ENCODE assay signal across 1 cellular context in genomic region chr1:182029379-182030331, GRCh38.
TF ChIP-seq lines count a peak whose summit lies in the region.

No MANE protein-coding gene starts in this region.

TF ChIP-seq in H1, 55 proteins besides CTCF, POLR2A, EP300 and RAD21 (continued from another document):
- TF ChIP-seq NANOG (IDR thresholded peaks at IDR 0.05; ENCODE audit: insufficient read depth, low read depth, low read length, poor library complexity, severe bottlenecking): no peak
- TF ChIP-seq CBX8 (IDR thresholded peaks at IDR 0.05; ENCODE audit: borderline replicate concordance, low read depth, low read length): no peak
- TF ChIP-seq SUZ12 (IDR thresholded peaks at IDR 0.05; ENCODE audit: low read length): no peak
- peak; percentile 89 for TF ChIP-seq POLR2AphosphoS5 (IDR thresholded peaks at IDR 0.05; ENCODE audit: low read depth, low read length)
- TF ChIP-seq SRF (IDR thresholded peaks at IDR 0.05; ENCODE audit: low read depth, low read length): no peak
- no peak for TF ChIP-seq ATF3 (IDR thresholded peaks at IDR 0.05; ENCODE audit: insufficient read depth, low read depth, low read length)
- peak; percentile 54 for TF ChIP-seq ASH2L (IDR thresholded peaks at IDR 0.05; ENCODE audit: low read length)
- no peak for TF ChIP-seq SP1 (IDR thresholded peaks at IDR 0.05; ENCODE audit: low read depth, low read length)
- TF ChIP-seq BCL11A (IDR thresholded peaks at IDR 0.05; ENCODE audit: low read depth in 2 of 2, low read length in 2 of 2): no peak
- TF ChIP-seq SIRT6 (IDR thresholded peaks at IDR 0.05; ENCODE audit: low read length): no peak
- peak; percentile 83; the same call in 1 of the 2 replicates for TF ChIP-seq SP4 (IDR thresholded peaks at IDR 0.05; ENCODE audit: low read length)
- no peak for TF ChIP-seq CHD1 (IDR thresholded peaks at IDR 0.05; ENCODE audit: low read depth, low read length)
- no peak; the same call in 1 of the 2 replicates for TF ChIP-seq EGR1 (IDR thresholded peaks at IDR 0.05; ENCODE audit: borderline replicate concordance, low read depth, low read length)
- peak; percentile 76 for TF ChIP-seq TBP (IDR thresholded peaks at IDR 0.05; ENCODE audit: low read depth, low read length)
- TF ChIP-seq CHD2 (IDR thresholded peaks at IDR 0.05; ENCODE audit: low read length): no peak
- TF ChIP-seq PHF8 (conservative IDR thresholded peaks at IDR 0.05; ENCODE audit: low read depth, low read length): peak; percentile 83
- no peak for TF ChIP-seq KDM5A (IDR thresholded peaks at IDR 0.05; ENCODE audit: low read length)
- TF ChIP-seq ATF2 (IDR thresholded peaks at IDR 0.05; ENCODE audit: low read length): no peak
- no peak for TF ChIP-seq CTBP2 (IDR thresholded peaks at IDR 0.05; ENCODE audit: borderline replicate concordance, insufficient read depth, insufficient read length, low read length)
- TF ChIP-seq CREB1 (IDR thresholded peaks at IDR 0.05): peak; percentile 33; the same call in 1 of the 2 replicates
- no peak for TF ChIP-seq RFX5 (IDR thresholded peaks at IDR 0.05; ENCODE audit: borderline replicate concordance, low read depth, low read length)
- no peak for TF ChIP-seq TCF12 (IDR thresholded peaks at IDR 0.05; ENCODE audit: low read depth, low read length)
- peak; percentile 20; the same call in 1 of the 2 replicates for TF ChIP-seq NRF1 (IDR thresholded peaks at IDR 0.05; ENCODE audit: low read depth, low read length)
- peak; percentile 62 for TF ChIP-seq KDM4A (IDR thresholded peaks at IDR 0.05; ENCODE audit: low read depth, low read length, severe bottlenecking)
- TF ChIP-seq TAF1 (IDR thresholded peaks at IDR 0.05; ENCODE audit: low read depth, low read length): peak; percentile 84
- TF ChIP-seq SIX5 (IDR thresholded peaks at IDR 0.05; ENCODE audit: low read depth, low read length): no peak
- TF ChIP-seq TAF7 (optimal IDR thresholded peaks at IDR 0.05; ENCODE audit: borderline replicate concordance, low read depth, low read length): peak; percentile 26
- TF ChIP-seq TEAD4 (IDR thresholded peaks at IDR 0.05; ENCODE audit: low read depth, low read length): 0 out of 2 replicates have a peak, but pooled peaks have one; percentile 1
- TF ChIP-seq MAX (IDR thresholded peaks at IDR 0.05): no peak; the same call in 1 of the 2 replicates
